Comparison of ENCODE assay signal across 17 cellular contexts in the genomic region with DNA sequence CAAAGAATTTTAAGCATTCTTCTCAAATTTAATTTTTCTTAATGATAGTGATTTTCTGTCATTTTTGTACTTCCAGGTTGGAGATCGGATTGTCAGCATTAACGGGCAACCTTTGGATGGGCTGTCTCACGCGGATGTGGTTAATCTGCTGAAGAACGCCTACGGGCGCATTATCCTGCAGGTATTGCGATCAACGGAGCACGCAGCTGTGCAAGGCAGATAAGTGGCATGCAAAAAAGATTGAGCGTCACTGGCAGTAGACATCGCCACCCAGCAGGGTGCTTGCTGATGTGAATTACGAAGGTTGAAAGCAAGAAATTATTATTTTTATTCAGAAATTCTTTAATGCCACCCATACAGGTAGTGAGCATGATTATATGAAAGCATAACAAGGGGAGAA.
DNase-seq lines count a peak whose midpoint lies in the region; ATAC-seq, FAIRE-seq and TF ChIP-seq lines count a peak whose summit lies in the region.
"Had no signal": no experiment of that assay in that cellular context is flagged by ENCODE, and none has a peak within 500 bp of the region (broad histone marks: within the 10 kb centered on the region; RNA-seq: fewer than 3 reads in every experiment).

No MANE protein-coding gene starts in this region.

- no peaks in the 10 kb centered on the region for H4K20me1 ChIP-seq in GM23338 (replicated peaks; ENCODE audit: insufficient read depth)

- no peak for FAIRE-seq in GM12891 (lab: Jason Lieb, UNC)
- FAIRE-seq: A549, D721Med had no signal

- no peak overlapping the region for H3K9ac ChIP-seq in endodermal cell (ENCODE audit: extremely low read depth, low read length, poor library complexity, severe bottlenecking)

- H3K79me2 ChIP-seq in GM23338 (replicated peaks; ENCODE audit: insufficient read depth) = no peaks in the 10 kb centered on the region

- H3K27me3 Mint-ChIP-seq in GM23338 (ENCODE audit: insufficient read depth, low read depth, poor library complexity) = peaks cover 2% of the 10 kb centered on the region
- H3K27me3 Mint-ChIP-seq in endodermal cell (ENCODE audit: insufficient read depth) = no peaks in the 10 kb centered on the region
- H3K27me3 Mint-ChIP-seq in nephron progenitor cell (ENCODE audit: low read depth, poor library complexity) = no peaks in the 10 kb centered on the region
- H3K27me3 Mint-ChIP-seq: CD4-positive, alpha-beta T cell had no signal

- H3K27me3 ChIP-seq in GM23338 (ENCODE audit: insufficient read depth) (no peaks in the 10 kb centered on the region), endodermal cell (ENCODE audit: control insufficient read depth, insufficient read depth, low read length, poor library complexity, severe bottlenecking) (no peaks in the 10 kb centered on the region)

- H2AFZ ChIP-seq in GM23338 = no peak overlapping the region

- 0 out of 2 replicates have a peak, but pooled peaks cover 4% of the 10 kb centered on the region for H3F3A ChIP-seq in GM23338 (replicated peaks; ENCODE audit: low read depth)

- no peak overlapping the region for H3K27ac Mint-ChIP-seq in GM23338
- peak overlapping the region; percentile 33 for H3K27ac Mint-ChIP-seq in endodermal cell
- H3K27ac Mint-ChIP-seq in nephron progenitor cell = no peak overlapping the region
- H3K27ac Mint-ChIP-seq: CD4-positive, alpha-beta T cell had no signal

- ATAC-seq in GM23338 = no peak
- ATAC-seq: A549 had no signal

- H3K4me3 ChIP-seq in GM23338 (no peak overlapping the region), endodermal cell (ENCODE audit: low read length) (no peak overlapping the region)
- H3K4me3 ChIP-seq: A549, HAP-1 had no signal

- 89 to 91% methylated on average over 11 to 13 of the region's 13 CpGs for WGBS in endodermal cell (ENCODE audit: insufficient coverage in 1 of 2, insufficient read length in 1 of 2), 2 experiments

- H3K4me3 Mint-ChIP-seq in GM23338 (no peak overlapping the region), endodermal cell (no peak overlapping the region), nephron progenitor cell (no peak overlapping the region)
- H3K4me3 Mint-ChIP-seq: CD4-positive, alpha-beta T cell had no signal

- H3K9me3 Mint-ChIP-seq in GM23338 (no peaks in the 10 kb centered on the region), endodermal cell (no peaks in the 10 kb centered on the region), nephron progenitor cell (no peaks in the 10 kb centered on the region)
- H3K9me3 Mint-ChIP-seq: CD4-positive, alpha-beta T cell had no signal

- DNase-seq in GM23338 (ENCODE audit: low spot score) (no peak), OCI-M1 (lab: John Stamatoyannopoulos, UW) (peak; percentile 10), endodermal cell (no peak), retina (peak; percentile 16), SW 1271 (lab: John Stamatoyannopoulos, UW) (no peak), nephron progenitor cell (no peak), GM12891 (ENCODE audit: insufficient read length, low spot score) (no peak)
- DNase-seq: AML-193; Caco-2; CD4-positive, alpha-beta T cell; DMS79; GDM1 had no signal

- peak overlapping the region; percentile 26; the same call in 1 of the 2 replicates for H3K27ac ChIP-seq in GM23338 (ENCODE audit: low read depth)
- H3K27ac ChIP-seq in endodermal cell (ENCODE audit: low read depth, low read length) = no peak overlapping the region
- H3K27ac ChIP-seq: 22Rv1, A549, C4-2B had no signal

- peaks cover 8% of the 10 kb centered on the region; the same call in 2 of the 3 replicates for H3K4me1 Mint-ChIP-seq in GM23338
- peaks cover 13% of the 10 kb centered on the region for H3K4me1 Mint-ChIP-seq in endodermal cell
- H3K4me1 Mint-ChIP-seq in nephron progenitor cell = peaks cover 12% of the 10 kb centered on the region

- no peak for TF ChIP-seq POLR2A in GM12891 (IDR thresholded peaks at IDR 0.05; ENCODE audit: low read depth, low read length)

- no peaks in the 10 kb centered on the region for H3K9me2 ChIP-seq in GM23338 (ENCODE audit: insufficient read depth)

- H3K36me3 ChIP-seq in GM23338 (ENCODE audit: insufficient read depth) (no peaks in the 10 kb centered on the region), endodermal cell (ENCODE audit: control insufficient read depth, insufficient read depth, low read length) (peaks cover 3% of the 10 kb centered on the region)
- H3K36me3 ChIP-seq: HAP-1 had no signal

- peaks cover 3% of the 10 kb centered on the region; the same call in 1 of the 3 replicates for H3K36me3 Mint-ChIP-seq in GM23338 (ENCODE audit: low read depth)
- H3K36me3 Mint-ChIP-seq in endodermal cell (ENCODE audit: low read depth) = peaks cover 41% of the 10 kb centered on the region
- no peaks in the 10 kb centered on the region for H3K36me3 Mint-ChIP-seq in nephron progenitor cell (ENCODE audit: low read depth)

- no peak overlapping the region for H3K4me2 ChIP-seq in GM23338
- H3K4me2 ChIP-seq: A549 had no signal

- H3K4me1 ChIP-seq in GM23338 (ENCODE audit: insufficient read depth) = no peaks in the 10 kb centered on the region
- H3K4me1 ChIP-seq in endodermal cell (ENCODE audit: control insufficient read depth, insufficient read depth, low read length) = no peaks in the 10 kb centered on the region
- H3K4me1 ChIP-seq: A549, Caco-2, HAP-1 had no signal

- H3K9me3 ChIP-seq in endodermal cell (ENCODE audit: control insufficient read depth, low read length) = no peaks in the 10 kb centered on the region
- H3K9me3 ChIP-seq: A549, Caco-2, HAP-1 had no signal

- TF ChIP-seq CTCF in GM23338 (conservative IDR thresholded peaks at IDR 0.05; ENCODE audit: low read depth in 2 of 2) (no peak), endodermal cell (conservative IDR thresholded peaks at IDR 0.05) (no peak), nephron progenitor cell (IDR thresholded peaks at IDR 0.05) (no peak)

TF ChIP-seq in GM23338, 12 proteins besides CTCF, POLR2A, EP300 and RAD21 (continues in another document):
- no peak for TF ChIP-seq ETS1 (IDR thresholded peaks at IDR 0.05)
- no peak for TF ChIP-seq CREB1 (CRISPR knock-in tag; IDR thresholded peaks at IDR 0.05; ENCODE audit: low read depth)
- TF ChIP-seq EZH2phosphoT487 (IDR thresholded peaks at IDR 0.05; ENCODE audit: unreplicated experiment) = no peak

TF ChIP-seq in GM12891, 5 proteins besides CTCF, POLR2A, EP300 and RAD21:
- TF ChIP-seq SPI1 (IDR thresholded peaks at IDR 0.05; ENCODE audit: low read depth, low read length) = no peak
- no peak for TF ChIP-seq TAF1 (IDR thresholded peaks at IDR 0.05; ENCODE audit: low read depth, low read length)
- TF ChIP-seq POLR2AphosphoS5 (IDR thresholded peaks at IDR 0.05; ENCODE audit: low read depth, low read length) = no peak
- TF ChIP-seq POU2F2 (IDR thresholded peaks at IDR 0.05; ENCODE audit: low read depth, low read length) = no peak
- TF ChIP-seq PAX5 (IDR thresholded peaks at IDR 0.05; ENCODE audit: insufficient read depth, low read length, severe bottlenecking) = no peak

Comparison
In these comparisons a context has a peak if more than half of its experiments do, and no peak if none do; other contexts are left out.
1. DNase-seq: peak in OCI-M1 (single experiment) and retina (single experiment); none in GM23338 (single experiment), endodermal cell (single experiment), SW 1271 (0 of 2), nephron progenitor cell (single experiment) and GM12891 (single experiment).